ENCODE assay signal across 14 cellular contexts in the genomic region with DNA sequence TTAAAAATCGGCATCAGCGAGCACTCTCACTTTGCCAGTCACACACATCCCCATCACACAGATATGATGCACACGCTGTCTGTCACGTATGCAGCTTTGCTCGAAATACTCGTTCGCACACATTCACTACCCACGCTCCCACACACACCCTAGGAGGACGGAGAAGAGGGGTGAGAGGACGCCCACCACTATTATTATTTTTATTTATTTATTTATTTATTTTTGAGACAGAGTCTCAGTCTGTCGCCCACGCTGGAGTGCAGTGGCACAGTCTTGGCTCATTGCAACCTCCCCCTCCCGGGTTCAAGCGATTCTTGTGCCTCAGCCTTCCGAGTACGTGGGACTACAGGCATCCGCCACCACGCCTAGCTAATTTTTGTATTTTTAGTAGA. TPM values are rescaled to one million over a fixed set of nuclear protein-coding genes. Genes with fewer than 3 reads are reported as not detected.
DNase-seq lines count a peak whose midpoint lies in the region; ATAC-seq and TF ChIP-seq lines count a peak whose summit lies in the region.
"Had no signal": no experiment of that assay in that cellular context is flagged by ENCODE, and none has a peak within 500 bp of the region (broad histone marks: within the 10 kb centered on the region; RNA-seq: fewer than 3 reads in every experiment).

No MANE protein-coding gene starts in this region.

- H3K27me3 ChIP-seq in suprapubic skin (no peaks in the 10 kb centered on the region), gastroesophageal sphincter (peaks cover 58% of the 10 kb centered on the region)
- no peaks in the 10 kb centered on the region for H3K27me3 ChIP-seq in effector memory CD4-positive, alpha-beta T cell (replicated peaks; ENCODE audit: control insufficient read depth, insufficient read depth, low read length, poor library complexity, severe bottlenecking)
- H3K27me3 ChIP-seq: cardiac muscle cell had no signal

- H3K4me1 Mint-ChIP-seq in activated CD4-positive, alpha-beta T cell treated with anti-CD3 and anti-CD28 coated beads, Interleukin-2, amount 10 ng/mL, durations not matched to agents 24 days and 14 days, result peaks cover 26% of the 10 kb centered on the region
- peaks cover 23% of the 10 kb centered on the region for H3K4me1 Mint-ChIP-seq in activated T-helper 1 cell treated with anti-CD3 and anti-CD28 coated beads, Interleukin-12 subunit alpha, Interleukin-12 subunit beta, Interleukin-2, Interleukin-4 antibody, amounts not matched to agents 30 ng/mL and 10 ng/mL and 1 ng/mL, durations not matched to agents 14 hours and 24 hours and 36 hours (ENCODE audit: low read depth)
- H3K4me1 Mint-ChIP-seq in immature natural killer cell, result peaks cover 22 to 26% of the 10 kb centered on the region in 2 donors

- WGBS in suprapubic skin, result 68% methylated on average over 18 of the region's 18 CpGs
- 78 to 86% methylated on average over 11 to 12 of the region's 18 CpGs for WGBS in gastroesophageal sphincter (ENCODE audit: low coverage in 1 of 2), 2 donors

- no peaks in the 10 kb centered on the region for H3K36me3 Mint-ChIP-seq in activated CD4-positive, alpha-beta T cell treated with anti-CD3 and anti-CD28 coated beads, Interleukin-2, amount 10 ng/mL, durations not matched to agents 24 days and 14 days (ENCODE audit: low read depth)
- peaks cover 3% of the 10 kb centered on the region for H3K36me3 Mint-ChIP-seq in activated T-helper 1 cell treated with anti-CD3 and anti-CD28 coated beads, Interleukin-12 subunit alpha, Interleukin-12 subunit beta, Interleukin-2, Interleukin-4 antibody, amounts not matched to agents 30 ng/mL and 10 ng/mL and 1 ng/mL, durations not matched to agents 14 hours and 24 hours and 36 hours (ENCODE audit: low read depth)
- H3K36me3 Mint-ChIP-seq in immature natural killer cell, result no peaks in the 10 kb centered on the region

- no peak for DNase-seq in activated CD4-positive, alpha-beta T cell treated with anti-CD3 and anti-CD28 coated beads, Interleukin-2, amount 10 ng/mL, durations not matched to agents 24 days and 14 days
- no peak for DNase-seq in activated CD4-positive, alpha-beta T cell treated with anti-CD3 and anti-CD28 coated beads for 1 hour
- no peak for DNase-seq in activated T-helper 1 cell treated with anti-CD3 and anti-CD28 coated beads, Interleukin-12 subunit alpha, Interleukin-12 subunit beta, Interleukin-2, Interleukin-4 antibody, amounts not matched to agents 30 ng/mL and 10 ng/mL and 1 ng/mL, durations not matched to agents 14 hours and 24 hours and 36 hours (ENCODE audit: low spot score)
- DNase-seq in immature natural killer cell, result no peak
- DNase-seq in suprapubic skin (ENCODE audit: low spot score in 2 of 2), result no peak
- DNase-seq in posterior cingulate gyrus, result no peak
- DNase-seq in effector memory CD4-positive, alpha-beta T cell, result no peak
- DNase-seq: activated T-cell treated with anti-CD3 and anti-CD28 coated beads, Interleukin-2, amount 50 U/mL, for 72 hours; stimulated activated CD4-positive, alpha-beta T cell treated with anti-CD3 and anti-CD28 coated beads, Interleukin-4, amount 100 ng/mL, for 4 hours had no signal

- H3K4me3 ChIP-seq in suprapubic skin (no peak overlapping the region), gastroesophageal sphincter (no peak overlapping the region)
- H3K4me3 ChIP-seq in effector memory CD4-positive, alpha-beta T cell (ENCODE audit: insufficient read depth, low read depth, low read length, poor library complexity, severe bottlenecking), result no peak overlapping the region
- H3K4me3 ChIP-seq: cardiac muscle cell, smooth muscle cell had no signal

- ATAC-seq in gastroesophageal sphincter, result no peak

- peak overlapping the region; percentile 4 for H3K27ac Mint-ChIP-seq in activated CD4-positive, alpha-beta T cell treated with anti-CD3 and anti-CD28 coated beads, Interleukin-2, amount 10 ng/mL, durations not matched to agents 24 days and 14 days
- H3K27ac Mint-ChIP-seq in activated T-helper 1 cell treated with anti-CD3 and anti-CD28 coated beads, Interleukin-12 subunit alpha, Interleukin-12 subunit beta, Interleukin-2, Interleukin-4 antibody, amounts not matched to agents 30 ng/mL and 10 ng/mL and 1 ng/mL, durations not matched to agents 14 hours and 24 hours and 36 hours, result no peak overlapping the region
- H3K27ac Mint-ChIP-seq in immature natural killer cell, result peak overlapping the region in 4 of 6 donors; percentile 34 to 74 (median 55)
- H3K27ac Mint-ChIP-seq: activated CD8-positive, alpha-beta T cell treated with anti-CD3 and anti-CD28 coated beads for 36 hours; activated T-cell treated with anti-CD3 and anti-CD28 coated beads, Interleukin-2, amount 50 U/mL, for 72 hours had no signal

- no peaks in the 10 kb centered on the region for H3K9me3 ChIP-seq in suprapubic skin
- H3K9me3 ChIP-seq in gastroesophageal sphincter, result peaks cover 0 to 2% (median 0%) of the 10 kb centered on the region in 3 donors
- H3K9me3 ChIP-seq in effector memory CD4-positive, alpha-beta T cell (ENCODE audit: control insufficient read depth, low read length), result no peaks in the 10 kb centered on the region

- H3K27ac ChIP-seq in suprapubic skin (peak overlapping the region; percentile 64), gastroesophageal sphincter (no peak overlapping the region)
- H3K27ac ChIP-seq in effector memory CD4-positive, alpha-beta T cell (ENCODE audit: insufficient read depth, low read length, poor library complexity, severe bottlenecking), result no peak overlapping the region
- H3K27ac ChIP-seq: C4-2B, cardiac muscle cell had no signal

- TF ChIP-seq CTCF in suprapubic skin (IDR thresholded peaks at IDR 0.05) (no peak), gastroesophageal sphincter (IDR thresholded peaks at IDR 0.05) (no peak)

- no peaks in the 10 kb centered on the region for H3K27me3 Mint-ChIP-seq in activated CD4-positive, alpha-beta T cell treated with anti-CD3 and anti-CD28 coated beads, Interleukin-2, amount 10 ng/mL, durations not matched to agents 24 days and 14 days
- peaks cover 3% of the 10 kb centered on the region for H3K27me3 Mint-ChIP-seq in activated T-helper 1 cell treated with anti-CD3 and anti-CD28 coated beads, Interleukin-12 subunit alpha, Interleukin-12 subunit beta, Interleukin-2, Interleukin-4 antibody, amounts not matched to agents 30 ng/mL and 10 ng/mL and 1 ng/mL, durations not matched to agents 14 hours and 24 hours and 36 hours (ENCODE audit: insufficient read depth)
- peaks cover 6 to 9% (median 7%) of the 10 kb centered on the region in 3 donors for H3K27me3 Mint-ChIP-seq in immature natural killer cell (ENCODE audit: low read depth in 3 of 3)
- H3K27me3 Mint-ChIP-seq: activated CD8-positive, alpha-beta T cell treated with anti-CD3 and anti-CD28 coated beads for 36 hours had no signal

- TF ChIP-seq EP300 in suprapubic skin (IDR thresholded peaks at IDR 0.05) (no peak), gastroesophageal sphincter (IDR thresholded peaks at IDR 0.05) (no peak)

- no peak for TF ChIP-seq POLR2A in suprapubic skin (IDR thresholded peaks at IDR 0.05)
- no peak for TF ChIP-seq POLR2A in gastroesophageal sphincter (IDR thresholded peaks at IDR 0.05)

- intact Hi-C loops in activated CD4-positive, alpha-beta T cell treated with anti-CD3 and anti-CD28 coated beads, Interleukin-2, amount 10 ng/mL, durations not matched to agents 24 days and 14 days (cut with micrococcal nuclease), result no loop called here
- intact Hi-C loops in activated T-helper 1 cell treated with anti-CD3 and anti-CD28 coated beads, Interleukin-12 subunit alpha, Interleukin-12 subunit beta, Interleukin-2, Interleukin-4 antibody, amounts not matched to agents 30 ng/mL and 10 ng/mL and 1 ng/mL, durations not matched to agents 14 hours and 24 hours and 36 hours (cut with micrococcal nuclease), result no loop called here
- intact Hi-C loops in posterior cingulate gyrus (cut with DNase I), result no loop called here

- no peak overlapping the region for H3K4me3 Mint-ChIP-seq in activated CD4-positive, alpha-beta T cell treated with anti-CD3 and anti-CD28 coated beads, Interleukin-2, amount 10 ng/mL, durations not matched to agents 24 days and 14 days
- peak overlapping the region; percentile 15 for H3K4me3 Mint-ChIP-seq in activated T-helper 1 cell treated with anti-CD3 and anti-CD28 coated beads, Interleukin-12 subunit alpha, Interleukin-12 subunit beta, Interleukin-2, Interleukin-4 antibody, amounts not matched to agents 30 ng/mL and 10 ng/mL and 1 ng/mL, durations not matched to agents 14 hours and 24 hours and 36 hours
- peak overlapping the region in 1 of 5 donors; percentile 41 for H3K4me3 Mint-ChIP-seq in immature natural killer cell
- H3K4me3 Mint-ChIP-seq: activated CD8-positive, alpha-beta T cell treated with anti-CD3 and anti-CD28 coated beads for 36 hours had no signal

- H3K36me3 ChIP-seq in suprapubic skin (no peaks in the 10 kb centered on the region), gastroesophageal sphincter (no peaks in the 10 kb centered on the region)
- no peaks in the 10 kb centered on the region for H3K36me3 ChIP-seq in effector memory CD4-positive, alpha-beta T cell (ENCODE audit: control insufficient read depth, insufficient read depth, low read length)
- H3K36me3 ChIP-seq: cardiac muscle cell had no signal

- H3K4me1 ChIP-seq in suprapubic skin (peaks cover 22% of the 10 kb centered on the region), gastroesophageal sphincter (peaks cover 0 to 11% (median 3%) of the 10 kb centered on the region in 3 donors)
- H3K4me1 ChIP-seq in effector memory CD4-positive, alpha-beta T cell (ENCODE audit: control insufficient read depth, insufficient read depth, low read length, poor library complexity, severe bottlenecking), result peaks cover 31% of the 10 kb centered on the region

- no peaks in the 10 kb centered on the region for H3K9me3 Mint-ChIP-seq in activated CD4-positive, alpha-beta T cell treated with anti-CD3 and anti-CD28 coated beads, Interleukin-2, amount 10 ng/mL, durations not matched to agents 24 days and 14 days
- no peaks in the 10 kb centered on the region for H3K9me3 Mint-ChIP-seq in activated T-helper 1 cell treated with anti-CD3 and anti-CD28 coated beads, Interleukin-12 subunit alpha, Interleukin-12 subunit beta, Interleukin-2, Interleukin-4 antibody, amounts not matched to agents 30 ng/mL and 10 ng/mL and 1 ng/mL, durations not matched to agents 14 hours and 24 hours and 36 hours
- no peaks in the 10 kb centered on the region for H3K9me3 Mint-ChIP-seq in immature natural killer cell
- H3K9me3 Mint-ChIP-seq: activated CD8-positive, alpha-beta T cell treated with anti-CD3 and anti-CD28 coated beads for 36 hours; activated T-cell treated with anti-CD3 and anti-CD28 coated beads, Interleukin-2, amount 50 U/mL, for 72 hours had no signal

RNA-seq across cellular contexts. Expression of a gene that starts 30.4 kb away (rescaled TPM):
- total RNA-seq in activated CD4-positive, alpha-beta T cell treated with anti-CD3 and anti-CD28 coated beads, Interleukin-2, amount 10 ng/mL, durations not matched to agents 24 days and 14 days, result 25.1 and 25.3 TPM in 2 replicates
- total RNA-seq in activated T-helper 1 cell treated with anti-CD3 and anti-CD28 coated beads, Interleukin-12 subunit alpha, Interleukin-12 subunit beta, Interleukin-2, Interleukin-4 antibody, amounts not matched to agents 30 ng/mL and 10 ng/mL and 1 ng/mL, durations not matched to agents 14 hours and 24 hours and 36 hours, result 25.7 and 26.1 TPM in 2 replicates
- under 1 TPM in 2 of 3 donors, not detected in 1; 0.20 to 0.47 TPM for polyA plus RNA-seq in immature natural killer cell
- total RNA-seq in suprapubic skin (1 to 10 TPM in 3 of 4 donors, under 1 TPM in 1; 0.40 to 2.1 (median 1.8) TPM), gastroesophageal sphincter (under 1 TPM in 2 of 4 donors, not detected in 2; 0.13 to 0.15 TPM)

RNA-seq across cellular contexts. Expression of a gene that starts 46.9 kb away (rescaled TPM):
- 31.1 and 33.9 TPM in 2 replicates for total RNA-seq in activated CD4-positive, alpha-beta T cell treated with anti-CD3 and anti-CD28 coated beads, Interleukin-2, amount 10 ng/mL, durations not matched to agents 24 days and 14 days
- 31.8 and 35.0 TPM in 2 replicates for total RNA-seq in activated T-helper 1 cell treated with anti-CD3 and anti-CD28 coated beads, Interleukin-12 subunit alpha, Interleukin-12 subunit beta, Interleukin-2, Interleukin-4 antibody, amounts not matched to agents 30 ng/mL and 10 ng/mL and 1 ng/mL, durations not matched to agents 14 hours and 24 hours and 36 hours
- 10 to 100 TPM; 68.2 to 81.9 (median 81.8) TPM for polyA plus RNA-seq in immature natural killer cell
- 10 to 100 TPM; 14.0 to 20.7 (median 14.4) TPM for total RNA-seq in suprapubic skin
- 10 to 100 TPM; 20.3 to 35.2 (median 21.7) TPM for total RNA-seq in gastroesophageal sphincter

RNA-seq across cellular contexts. Expression of a gene that starts 58.1 kb away (rescaled TPM):
- total RNA-seq in activated CD4-positive, alpha-beta T cell treated with anti-CD3 and anti-CD28 coated beads, Interleukin-2, amount 10 ng/mL, durations not matched to agents 24 days and 14 days, result 92.3 and 92.8 TPM in 2 replicates
- 133 and 143 TPM in 2 replicates for total RNA-seq in activated T-helper 1 cell treated with anti-CD3 and anti-CD28 coated beads, Interleukin-12 subunit alpha, Interleukin-12 subunit beta, Interleukin-2, Interleukin-4 antibody, amounts not matched to agents 30 ng/mL and 10 ng/mL and 1 ng/mL, durations not matched to agents 14 hours and 24 hours and 36 hours
- 1 to 10 TPM; 5.9 to 8.9 (median 8.4) TPM for polyA plus RNA-seq in immature natural killer cell
- total RNA-seq in suprapubic skin (under 1 TPM in 2 of 4 donors, not detected in 2; 0.49 to 0.56 TPM), gastroesophageal sphincter (1 to 10 TPM in 1 of 4 donors, under 1 TPM in 1, not detected in 2; 0.96 to 2.0 TPM)
- total RNA-seq: smooth muscle cell had no signal
- polyA plus RNA-seq: smooth muscle cell had no signal

Comparison
In these comparisons a context has a peak if more than half of its experiments do, and no peak if none do; other contexts are left out.
1. RNA of a gene that starts 58.1 kb away (total RNA-seq): 133 to 143 TPM in activated T-helper 1 cell treated with anti-CD3 and anti-CD28 coated beads, Interleukin-12 subunit alpha, Interleukin-12 subunit beta, Interleukin-2, Interleukin-4 antibody, amounts not matched to agents 30 ng/mL and 10 ng/mL and 1 ng/mL, durations not matched to agents 14 hours and 24 hours and 36 hours and 92.3 to 92.8 TPM in activated CD4-positive, alpha-beta T cell treated with anti-CD3 and anti-CD28 coated beads, Interleukin-2, amount 10 ng/mL, durations not matched to agents 24 days and 14 days; 0.96 to 2.0 TPM in gastroesophageal sphincter and 0.49 to 0.56 TPM in suprapubic skin; every median in the first group is over 10 times any median in the second.